1 cellular context compared by ENCODE assay signal in the genomic region with DNA sequence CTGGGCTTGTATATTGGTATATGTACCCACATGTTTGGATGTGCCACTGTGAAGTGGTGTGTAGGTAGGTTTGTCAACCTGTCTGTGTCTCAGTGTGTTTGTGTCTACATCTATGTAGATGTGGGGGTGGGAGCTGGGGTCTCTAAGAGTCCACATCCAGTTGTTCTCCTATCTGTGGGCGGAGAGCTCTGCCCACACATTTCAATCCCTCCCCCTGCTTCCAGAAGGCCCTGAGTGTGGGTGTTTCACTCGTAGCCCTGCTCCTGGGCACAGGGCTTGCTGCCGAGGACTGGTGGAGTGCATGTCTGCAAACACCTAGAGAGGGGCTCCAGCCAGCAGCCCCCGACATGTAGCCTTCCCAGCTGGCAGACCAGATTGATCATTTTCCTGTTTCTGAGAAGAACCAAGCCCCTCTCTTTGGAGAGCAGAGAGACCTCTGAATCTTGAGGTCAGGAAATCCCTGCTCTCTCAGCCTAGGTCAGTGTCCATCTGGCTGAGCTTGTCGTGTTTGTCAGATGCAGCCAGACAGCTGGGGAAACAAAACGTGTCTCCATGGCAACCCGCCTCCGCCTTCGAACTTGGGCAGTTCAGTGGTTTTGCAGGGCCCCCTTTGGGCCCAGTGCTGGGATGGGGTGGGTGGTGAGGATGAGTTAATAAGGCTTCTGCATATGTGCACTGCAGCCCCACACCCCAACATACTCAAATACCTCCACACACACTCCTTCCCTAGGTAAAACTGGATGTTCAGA.
TF ChIP-seq lines count a peak whose summit lies in the region.

No MANE protein-coding gene starts in this region.

TF ChIP-seq in K562, 482 proteins besides CTCF, POLR2A, EP300 and RAD21:
- TF ChIP-seq RCOR1 (IDR thresholded peaks at IDR 0.05; ENCODE audit: borderline replicate concordance in 1 of 2, low read depth in 2 of 2, low read length in 2 of 2): peak in 1 of 2 experiments; percentile 25; a peak in 1 of 4 replicates
- peak; percentile 39 for TF ChIP-seq MEIS2 (IDR thresholded peaks at IDR 0.05; ENCODE audit: partially characterized antibody)
- 0 out of 4 replicates have a peak, but pooled peaks of 1 of the 2 experiments have one; percentile 15 for TF ChIP-seq MNT (conservative IDR thresholded peaks at IDR 0.05)
- TF ChIP-seq BHLHE40 (IDR thresholded peaks at IDR 0.05; ENCODE audit: low read length): peak; percentile 84
- peak; percentile 71 for TF ChIP-seq DACH1 (IDR thresholded peaks at IDR 0.05; ENCODE audit: partially characterized antibody)
- peak; percentile 46; the same call in 1 of the 2 replicates for TF ChIP-seq BMI1 (IDR thresholded peaks at IDR 0.05; ENCODE audit: low read length)
- peak; percentile 74 to 82 for TF ChIP-seq KDM1A (IDR thresholded peaks at IDR 0.05)
- TF ChIP-seq CBFA2T2 (conservative IDR thresholded peaks at IDR 0.05): peak; percentile 77
- TF ChIP-seq NR2C2 (CRISPR knock-in tag; IDR thresholded peaks at IDR 0.05): no peak
- no peak for TF ChIP-seq NR2C2 (tag; IDR thresholded peaks at IDR 0.05)
- TF ChIP-seq TFAP4 (CRISPR knock-in tag; IDR thresholded peaks at IDR 0.05; ENCODE audit: borderline replicate concordance): peak; percentile 95
- TF ChIP-seq EP400 (IDR thresholded peaks at IDR 0.05): no peak
- peak; percentile 95 for TF ChIP-seq RFX1 (IDR thresholded peaks at IDR 0.05)
- peak; percentile 7; the same call in 1 of the 2 replicates for TF ChIP-seq TAL1 (IDR thresholded peaks at IDR 0.05)
- TF ChIP-seq EGR1 (conservative IDR thresholded peaks at IDR 0.05): peak; percentile 88
- TF ChIP-seq KAT2B (IDR thresholded peaks at IDR 0.05; ENCODE audit: low read depth, low read length): no peak
- TF ChIP-seq, protein P1, sequence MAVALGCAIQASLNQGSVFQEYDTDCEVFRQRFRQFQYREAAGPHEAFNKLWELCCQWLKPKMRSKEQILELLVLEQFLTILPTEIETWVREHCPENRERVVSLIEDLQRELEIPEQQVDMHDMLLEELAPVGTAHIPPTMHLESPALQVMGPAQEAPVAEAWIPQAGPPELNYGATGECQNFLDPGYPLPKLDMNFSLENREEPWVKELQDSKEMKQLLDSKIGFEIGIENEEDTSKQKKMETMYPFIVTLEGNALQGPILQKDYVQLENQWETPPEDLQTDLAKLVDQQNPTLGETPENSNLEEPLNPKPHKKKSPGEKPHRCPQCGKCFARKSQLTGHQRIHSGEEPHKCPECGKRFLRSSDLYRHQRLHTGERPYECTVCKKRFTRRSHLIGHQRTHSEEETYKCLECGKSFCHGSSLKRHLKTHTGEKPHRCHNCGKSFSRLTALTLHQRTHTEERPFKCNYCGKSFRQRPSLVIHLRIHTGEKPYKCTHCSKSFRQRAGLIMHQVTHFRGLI (CRISPR knock-in tag; IDR thresholded peaks at IDR 0.05): no peak
- peak; percentile 80 for TF ChIP-seq CBFA2T3 (IDR thresholded peaks at IDR 0.05)
- no peak for TF ChIP-seq ZKSCAN3 (CRISPR knock-in tag; IDR thresholded peaks at IDR 0.05)
- 0 out of 2 replicates have a peak, but pooled peaks have one; percentile 32 for TF ChIP-seq POLR2AphosphoS5 (IDR thresholded peaks at IDR 0.05; ENCODE audit: control insufficient read depth, insufficient read depth, low read depth, low read length)
- TF ChIP-seq EHMT2 (IDR thresholded peaks at IDR 0.05): no peak
- peak in 1 of 2 experiments; percentile 55; a peak in 1 of 4 replicates for TF ChIP-seq SIN3A (IDR thresholded peaks at IDR 0.05; ENCODE audit: borderline replicate concordance in 2 of 2, control insufficient read depth in 1 of 2, low read depth in 2 of 2, low read length in 2 of 2)
- TF ChIP-seq CXXC5 (CRISPR knock-in tag; IDR thresholded peaks at IDR 0.05): 0 out of 2 replicates have a peak, but pooled peaks have one; percentile 54
- TF ChIP-seq ZBTB7A (IDR thresholded peaks at IDR 0.05; ENCODE audit: borderline replicate concordance, control insufficient read depth, low read depth, low read length): peak; percentile 21; the same call in 1 of the 2 replicates
